9 cellular contexts compared by ENCODE assay signal in the genomic region with DNA sequence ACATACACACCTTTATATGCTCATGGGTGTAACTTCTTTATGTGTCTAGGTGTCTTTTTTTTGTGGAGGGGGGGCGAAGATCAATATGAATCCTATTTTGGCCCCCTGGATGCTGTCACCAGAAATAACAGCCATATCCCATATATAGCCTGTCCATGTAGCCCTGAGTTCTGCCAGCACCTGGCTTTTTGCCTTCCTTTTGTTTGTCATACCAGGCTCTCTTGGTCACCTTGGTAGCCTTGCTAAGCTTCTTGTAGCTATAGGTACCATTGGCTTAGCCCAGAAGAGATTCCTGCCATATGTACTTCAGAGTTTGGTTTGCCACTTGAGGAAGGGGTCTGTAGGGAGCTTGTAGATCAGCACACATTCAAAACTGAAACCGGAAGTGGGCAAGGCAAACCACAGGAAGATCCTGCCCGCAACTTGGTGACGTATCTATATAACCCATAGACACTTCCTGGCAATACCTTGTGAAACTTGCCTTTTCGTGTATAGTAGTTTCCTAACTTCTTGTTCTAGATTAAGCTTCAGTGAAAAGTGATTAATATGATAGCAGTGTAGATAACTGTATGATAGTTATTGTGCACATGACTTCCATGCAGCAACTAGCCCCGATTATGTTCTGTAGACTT. TPM values are rescaled to one million over a fixed set of nuclear protein-coding genes. Genes with fewer than 3 reads are reported as not detected.
DNase-seq lines count a peak whose midpoint lies in the region; ATAC-seq, FAIRE-seq and TF ChIP-seq lines count a peak whose summit lies in the region.
"Had no signal": no experiment of that assay in that cellular context is flagged by ENCODE, and none has a peak within 500 bp of the region (broad histone marks: within the 10 kb centered on the region; RNA-seq: fewer than 3 reads in every experiment).

No MANE protein-coding gene starts in this region.

- H3K9me3 ChIP-seq in lower lobe of right lung (no peaks in the 10 kb centered on the region), subcutaneous abdominal adipose tissue (ENCODE audit: control insufficient read depth in 5 of 5, low read length in 5 of 5) (no peaks in the 10 kb centered on the region)

- DNase-seq in GM12864 (ENCODE audit: low read depth), result peak; percentile 79
- no peak for DNase-seq in H54 (ENCODE audit: insufficient read length, low spot score)
- DNase-seq in NCI-H774 (lab: John Stamatoyannopoulos, UW), result peak; percentile 45
- DNase-seq in activated T-cell treated with anti-CD3 and anti-CD28 coated beads for 4 hours, result peak; percentile 74
- DNase-seq in lower lobe of right lung, result peak; percentile 57
- DNase-seq in AG08395 (ENCODE audit: low spot score), result no peak
- no peak for DNase-seq in HuH-7 (ENCODE audit: low spot score)

- TF ChIP-seq POLR2A in H54 (IDR thresholded peaks at IDR 0.05; ENCODE audit: low read depth, low read length), result no peak

- intact Hi-C loops in lower lobe of right lung (cut with DNase I), result no loop called here

- no peak overlapping the region for H3K9ac ChIP-seq in subcutaneous abdominal adipose tissue (ENCODE audit: low read length in 5 of 5)

- ATAC-seq in lower lobe of right lung, result peak; percentile 93 to 96

- FAIRE-seq in H54 (lab: Jason Lieb, UNC), result peak; percentile 68
- FAIRE-seq: H1 had no signal

- H3K4me3 ChIP-seq in GM12864 (ENCODE audit: low read depth, low read length) (no peak overlapping the region), lower lobe of right lung (peak overlapping the region; percentile 26), subcutaneous abdominal adipose tissue (ENCODE audit: low read depth in 1 of 5, low read length in 5 of 5) (peak overlapping the region in 3 of 5 donors; percentile 8 to 32 (median 12))

- no peaks in the 10 kb centered on the region for H3K36me3 ChIP-seq in lower lobe of right lung
- H3K36me3 ChIP-seq in subcutaneous abdominal adipose tissue (ENCODE audit: control insufficient read depth in 5 of 5, insufficient read depth in 5 of 5, low read length in 5 of 5), result no peaks in the 10 kb centered on the region

- H3K27ac ChIP-seq in lower lobe of right lung (peak overlapping the region; percentile 53), subcutaneous abdominal adipose tissue (ENCODE audit: low read depth, low read length) (no peak overlapping the region)

- H3K4me1 ChIP-seq in lower lobe of right lung (peaks cover 21% of the 10 kb centered on the region), subcutaneous abdominal adipose tissue (ENCODE audit: control insufficient read depth in 5 of 5, insufficient read depth in 5 of 5, low read length in 5 of 5) (peaks cover 0 to 6% (median 5%) of the 10 kb centered on the region in 5 donors)

- TF ChIP-seq CTCF in GM12864 (IDR thresholded peaks at IDR 0.05; ENCODE audit: low read depth, low read length, missing control alignments) (no peak), lower lobe of right lung (IDR thresholded peaks at IDR 0.05) (no peak)

- H3K27me3 ChIP-seq in lower lobe of right lung (ENCODE audit: low read depth), result no peaks in the 10 kb centered on the region
- H3K27me3 ChIP-seq in subcutaneous abdominal adipose tissue (ENCODE audit: control insufficient read depth in 5 of 5, insufficient read depth in 4 of 5, low read length in 5 of 5), result no peaks in the 10 kb centered on the region

RNA-seq across cellular contexts. Expression of gene RASA2, which starts 11.9 kb away (rescaled TPM):
- total RNA-seq in lower lobe of right lung, result 21.5 TPM

Comparison
In these comparisons a context has a peak if more than half of its experiments do, and no peak if none do; other contexts are left out.
1. DNase-seq: peak in GM12864 (single experiment), NCI-H774 (single experiment), activated T-cell treated with anti-CD3 and anti-CD28 coated beads for 4 hours (single experiment) and lower lobe of right lung (single experiment); none in H54 (single experiment), AG08395 (single experiment) and HuH-7 (single experiment).